Comparison of ENCODE assay signal across 24 cellular contexts in genomic region chr2:175175320-175175719, GRCh38. TPM values are rescaled to one million over a fixed set of nuclear protein-coding genes. Genes with fewer than 3 reads are reported as not detected.
A peak's percentile ranks its signal among the peaks of the same experiment; 100 is the strongest.
DNase-seq lines count a peak whose midpoint lies in the region; ATAC-seq, FAIRE-seq and TF ChIP-seq lines count a peak whose summit lies in the region.
"Had no signal": no experiment of that assay in that cellular context is flagged by ENCODE, and none has a peak within 500 bp of the region (broad histone marks: within the 10 kb centered on the region; RNA-seq: fewer than 3 reads in every experiment).

No MANE protein-coding gene starts in this region.

- intact Hi-C loops in PC-9 (cut with micrococcal nuclease; ENCODE audit: unreplicated experiment) (no loop called here), K562 (cut with micrococcal nuclease) (no loop called here), body of pancreas (cut with DNase I) (no loop called here), lower leg skin (cut with DNase I; ENCODE audit: low total_unique reads) (no loop called here)

- H3K79me2 ChIP-seq in PC-9 (ENCODE audit: low read depth) (peaks cover 35% of the 10 kb centered on the region), K562 (ENCODE audit: control insufficient read depth, insufficient read depth, low read length) (peaks cover 48% of the 10 kb centered on the region)

- ATAC-seq in K562 (peak; percentile 59), body of pancreas (no peak)
- ATAC-seq: Right ventricle myocardium inferior had no signal

- peak overlapping the region; percentile 15 for H3K27ac Mint-ChIP-seq in activated T-cell treated with anti-CD3 and anti-CD28 coated beads, Interleukin-2, amount 50 U/mL, for 24 hours

- no peaks in the 10 kb centered on the region for H3K9me3 Mint-ChIP-seq in activated T-cell treated with anti-CD3 and anti-CD28 coated beads, Interleukin-2, amount 50 U/mL, for 24 hours
- H3K9me3 Mint-ChIP-seq: CD8-positive, alpha-beta memory T cell had no signal

- H3K27me3 ChIP-seq in PC-9 (ENCODE audit: insufficient read depth, low read depth) (no peaks in the 10 kb centered on the region), K562 (ENCODE audit: control insufficient read depth in 2 of 2, insufficient read depth in 2 of 2, low read length in 2 of 2) (no peaks in the 10 kb centered on the region), body of pancreas (no peaks in the 10 kb centered on the region)

- H3K36me3 ChIP-seq in PC-9 (ENCODE audit: low read depth) (peaks cover 41% of the 10 kb centered on the region), K562 (ENCODE audit: control insufficient read depth, insufficient read depth, low read length) (peaks cover 68% of the 10 kb centered on the region), body of pancreas (replicated peaks in 1 of 2; ENCODE audit: insufficient read depth in 1 of 2, low read depth in 2 of 2) (peaks cover 0 to 4% of the 10 kb centered on the region in 2 donors)

- H3K9me2 ChIP-seq in PC-9 (ENCODE audit: insufficient read depth) = no peaks in the 10 kb centered on the region
- H3K9me2 ChIP-seq: SK-N-SH had no signal

- no peak overlapping the region for H3K4me3 Mint-ChIP-seq in activated T-cell treated with anti-CD3 and anti-CD28 coated beads, Interleukin-2, amount 50 U/mL, for 24 hours
- H3K4me3 Mint-ChIP-seq: CD8-positive, alpha-beta memory T cell had no signal

- H3K4me1 ChIP-seq in PC-9 (replicated peaks; ENCODE audit: insufficient read depth) (peaks cover 42% of the 10 kb centered on the region), K562 (replicated peaks in 1 of 2; ENCODE audit: control insufficient read depth in 2 of 2, insufficient read depth in 2 of 2, low read length in 2 of 2) (peaks cover 4 to 27% of the 10 kb centered on the region in 2 experiments; a peak in 4 of 5 replicates), body of pancreas (peaks cover 14% of the 10 kb centered on the region)

- BruUV-seq in PC-9 (replicated peaks; lab: Mats Ljungman, UMichigan) = no TSS peak
- no TSS peak for BruUV-seq in K562 (replicated peaks; lab: Mats Ljungman, UMichigan)

- H3K9me1 ChIP-seq in K562 (ENCODE audit: control insufficient read depth, insufficient read depth, low read length) = no peaks in the 10 kb centered on the region

- in situ Hi-C loops in K562 (cut with MboI) = no loop called here

- peaks cover 78% of the 10 kb centered on the region for H3K36me3 Mint-ChIP-seq in activated T-cell treated with anti-CD3 and anti-CD28 coated beads, Interleukin-2, amount 50 U/mL, for 24 hours (ENCODE audit: low read depth)

- H3K27ac ChIP-seq in C4-2B (no peak overlapping the region), PC-9 (peak overlapping the region; percentile 5; the same call in 1 of the 2 replicates), K562 (ENCODE audit: extremely low read depth, low read depth, low read length) (peak overlapping the region; percentile 2; the same call in 1 of the 3 replicates), body of pancreas (no peak overlapping the region)
- H3K27ac ChIP-seq: HL-60 had no signal

- FAIRE-seq in K562 (lab: Jason Lieb, UNC) = no peak
- FAIRE-seq: RCC 7860 had no signal

- peak overlapping the region; percentile 15 for H3K4me2 ChIP-seq in PC-9
- H3K4me2 ChIP-seq in K562 (ENCODE audit: insufficient read depth, low read length) = no peak overlapping the region
- H3K4me2 ChIP-seq: SK-N-SH had no signal

- TF ChIP-seq EP300 in K562 (IDR thresholded peaks at IDR 0.05; ENCODE audit: low read length) = no peak

- H3K9me3 ChIP-seq in PC-9 (ENCODE audit: insufficient read depth, low read depth) (no peaks in the 10 kb centered on the region), K562 (replicated peaks; ENCODE audit: control insufficient read depth, insufficient read depth, low read depth, low read length) (no peaks in the 10 kb centered on the region), body of pancreas (no peaks in the 10 kb centered on the region)
- H3K9me3 ChIP-seq: SK-N-SH had no signal

- H3K4me3 ChIP-seq in PC-9 (no peak overlapping the region), K562 (no peak overlapping the region), body of pancreas (no peak overlapping the region), lower leg skin (ENCODE audit: low read depth, poor library complexity, severe bottlenecking) (no peak overlapping the region)

- TF ChIP-seq POLR2A in K562 (conservative IDR thresholded peaks at IDR 0.05) = peak; percentile 53; the same call in 1 of the 2 replicates
- no peak for TF ChIP-seq POLR2A in body of pancreas (IDR thresholded peaks at IDR 0.05)
- no peak for TF ChIP-seq POLR2A in lower leg skin (IDR thresholded peaks at IDR 0.05)

- H3K9ac ChIP-seq in K562 (ENCODE audit: insufficient read depth in 1 of 2, low read depth in 2 of 2, low read length in 2 of 2) = no peak overlapping the region
- H3K9ac ChIP-seq: SK-N-SH had no signal

- POLR2A ChIA-PET in PC-9 (lab: Charles Lee; ENCODE audit: unreplicated experiment) (no interaction called here), K562 (lab: Yijun Ruan, JAX) (interaction anchor here (1.0 to 5.3 kb wide), 5 partner anchors 9 to 26 kb away, joined by 3 to 28 read pairs (median 4); no protein-coding TSS in a partner anchor)

- H4K20me1 ChIP-seq in PC-9 (ENCODE audit: insufficient read depth) (peaks cover 16% of the 10 kb centered on the region; the same call in 1 of the 2 replicates), K562 (replicated peaks; ENCODE audit: control insufficient read depth, insufficient read depth, low read length) (no peaks in the 10 kb centered on the region)

- H3F3A ChIP-seq in PC-9 (ENCODE audit: insufficient read depth, low read depth) = peaks cover 51% of the 10 kb centered on the region

- no peak for DNase-seq in activated T-cell treated with anti-CD3 and anti-CD28 coated beads, Interleukin-2, amount 50 U/mL, for 24 hours
- no peak for DNase-seq in activated T-cell treated with anti-CD3 and anti-CD28 coated beads for 4 hours
- DNase-seq in PC-9 = no peak
- DNase-seq in K562 (ENCODE audit: extremely low read depth in 1 of 4, low spot score in 3 of 4) = no peak
- DNase-seq in body of pancreas = no peak
- no peak for DNase-seq in lower leg skin (ENCODE audit: low spot score in 2 of 2)
- no peak for DNase-seq in NK-92 (lab: John Stamatoyannopoulos, UW; ENCODE audit: unreplicated experiment)
- DNase-seq: 8988T; AML-193; C1 segment of cervical spinal cord; CD8-positive, alpha-beta memory T cell; DMS79; H7; KG1; NCI-H1092 treated with DMSO at 0.1 percent for 48 hours; NCI-H1436 treated with DMSO at 0.1 percent for 48 hours; NCI-H1930; NCI-H510A; NK-92 treated with Interleukin-12 subunit alpha and Interleukin-12 subunit beta, amount 100 ng/mL, for 24 hours; SK-N-SH had no signal

- 35% methylated on average over 2 of the region's 2 CpGs for WGBS in K562 (ENCODE audit: insufficient coverage, low coverage, missing lambda C conversion rate)
- 72 to 83% methylated on average over 2 of the region's 2 CpGs for WGBS in body of pancreas, 2 donors
- WGBS in lower leg skin, 2 donors = 75 to 86% methylated on average over 2 of the region's 2 CpGs

- CTCF ChIA-PET in PC-9 (lab: Charles Lee) = no interaction called here
- CTCF ChIA-PET in K562 (lab: Yijun Ruan, JAX; ENCODE audit: low intra/inter-chr PET ratio) = no interaction called here

- H3K4me1 Mint-ChIP-seq in activated T-cell treated with anti-CD3 and anti-CD28 coated beads, Interleukin-2, amount 50 U/mL, for 24 hours (ENCODE audit: low read depth) = peaks cover 45% of the 10 kb centered on the region

- 0 out of 2 replicates have a peak, but pooled peaks have one; percentile 4 for TF ChIP-seq CTCF in C4-2B (conservative IDR thresholded peaks at IDR 0.05)
- TF ChIP-seq CTCF in PC-9 (conservative IDR thresholded peaks at IDR 0.05) = no peak
- no peak; a peak in 1 of 6 replicates for TF ChIP-seq CTCF in K562 (IDR thresholded peaks at IDR 0.05 in 2 of 3, conservative IDR thresholded peaks at IDR 0.05 in 1 of 3; ENCODE audit: insufficient read depth in 2 of 3, low read depth in 1 of 3, low read length in 3 of 3)
- TF ChIP-seq CTCF in body of pancreas (IDR thresholded peaks at IDR 0.05) = no peak
- no peak for TF ChIP-seq CTCF in lower leg skin (IDR thresholded peaks at IDR 0.05)

- H2AFZ ChIP-seq in PC-9 (no peak overlapping the region), K562 (ENCODE audit: low read depth, low read length) (no peak overlapping the region)

- TF ChIP-seq RAD21 in K562 (CRISPR knock-in tag; conservative IDR thresholded peaks at IDR 0.05 in 1 of 2, IDR thresholded peaks at IDR 0.05 in 1 of 2) = no peak

- H3K27me3 Mint-ChIP-seq in activated T-cell treated with anti-CD3 and anti-CD28 coated beads, Interleukin-2, amount 50 U/mL, for 24 hours = no peaks in the 10 kb centered on the region
- H3K27me3 Mint-ChIP-seq: CD8-positive, alpha-beta memory T cell had no signal

RNA-seq across cellular contexts. Expression of gene ATP5MC3, which starts 6.2 kb away (rescaled TPM):
- total RNA-seq in PC-9 (2021) (450 and 528 TPM in 2 replicates), K562 (2014; rRNA removed) (423 and 490 TPM in 2 replicates), K562 (2014; rRNA removed; fragmentation: Illumina TruSeq; extraction: Trizol) (861 and 911 TPM in 2 replicates), K562 (2015; rRNA removed; fragmentation: Illumina TruSeq; extraction: Trizol) (903 and 937 TPM in 2 replicates), K562 (2021) (1,012 and 1,047 TPM in 2 replicates), body of pancreas (10 to 100 TPM; 43.3 to 51.1 TPM), lower leg skin (100 to 1,000 TPM in 2 of 4 donors, 10 to 100 TPM in 2; 62.7 to 170 (median 105) TPM)
- total RNA-seq in K562 (2011; cell fraction: chromatin; rRNA removed; ENCODE audit: low replicate concordance) = 119 and 169 TPM in 2 replicates
- 177 TPM in 2 replicates for total RNA-seq in K562 (2011; cell fraction: nucleolus; rRNA removed)
- 238 and 310 TPM in 2 replicates for total RNA-seq in K562 (2011; cell fraction: nucleoplasm; rRNA removed)
- polyA plus RNA-seq in K562 (2011; rRNA removed) (1,955 and 2,565 TPM in 2 replicates), K562 (2014; fragmentation: Illumina TruSeq; extraction: Trizol) (739 and 828 TPM in 2 replicates), K562 (2014; fragmentation: Nextera tagmentation; extraction: Ambion mirVana) (1,000 to 10,000 TPM; 1,166 to 1,324 TPM), K562 (2014; rRNA removed) (1,049 and 1,136 TPM in 2 replicates)
- polyA plus RNA-seq in K562 (2011; cell fraction: cytosol; rRNA removed) = 1,526 and 2,318 TPM in 2 replicates
- polyA plus RNA-seq in K562 (2011; cell fraction: nucleus; rRNA removed) = 453 and 732 TPM in 2 replicates
- 769 and 1,624 TPM in 2 replicates for polyA plus RNA-seq in K562 (2012)
- polyA minus RNA-seq in K562 (2011; rRNA and poly(A)+ RNA removed) = 723 and 830 TPM in 2 replicates
- 258 and 278 TPM in 2 replicates for polyA minus RNA-seq in K562 (2011; cell fraction: cytosol; rRNA and poly(A)+ RNA removed)
- 92.5 and 176 TPM in 2 replicates for polyA minus RNA-seq in K562 (2011; cell fraction: nucleus; rRNA and poly(A)+ RNA removed)

RNA-seq across cellular contexts. Expression of gene ATF2, which starts 7.3 kb away (rescaled TPM):
- total RNA-seq in PC-9 (2021) (80.9 and 94.5 TPM in 2 replicates), K562 (2014; rRNA removed) (26.2 and 28.0 TPM in 2 replicates), K562 (2014; rRNA removed; fragmentation: Illumina TruSeq; extraction: Trizol) (60.5 and 65.4 TPM in 2 replicates), K562 (2015; rRNA removed; fragmentation: Illumina TruSeq; extraction: Trizol) (65.6 and 71.6 TPM in 2 replicates), K562 (2021) (45.9 and 52.9 TPM in 2 replicates), body of pancreas (10 to 100 TPM; 24.6 to 48.1 TPM), lower leg skin (10 to 100 TPM; 19.1 to 24.5 (median 21.5) TPM)
- total RNA-seq in K562 (2011; cell fraction: chromatin; rRNA removed; ENCODE audit: low replicate concordance) = 149 and 280 TPM in 2 replicates
- 69.7 and 96.6 TPM in 2 replicates for total RNA-seq in K562 (2011; cell fraction: nucleolus; rRNA removed)
- 106 and 153 TPM in 2 replicates for total RNA-seq in K562 (2011; cell fraction: nucleoplasm; rRNA removed)
- polyA plus RNA-seq in K562 (2011; rRNA removed) (111 and 113 TPM in 2 replicates), K562 (2014; fragmentation: Illumina TruSeq; extraction: Trizol) (47.0 and 59.0 TPM in 2 replicates), K562 (2014; fragmentation: Nextera tagmentation; extraction: Ambion mirVana) (10 to 100 TPM; 24.2 to 33.3 TPM), K562 (2014; rRNA removed) (30.6 and 32.2 TPM in 2 replicates)
- 63.7 and 80.3 TPM in 2 replicates for polyA plus RNA-seq in K562 (2011; cell fraction: cytosol; rRNA removed)
- polyA plus RNA-seq in K562 (2011; cell fraction: nucleus; rRNA removed) = 91.0 and 105 TPM in 2 replicates
- polyA plus RNA-seq in K562 (2012) = 29.7 and 32.5 TPM in 2 replicates
- 191 and 199 TPM in 2 replicates for polyA minus RNA-seq in K562 (2011; rRNA and poly(A)+ RNA removed)
- polyA minus RNA-seq in K562 (2011; cell fraction: cytosol; rRNA and poly(A)+ RNA removed) = 56.7 and 60.6 TPM in 2 replicates
- polyA minus RNA-seq in K562 (2011; cell fraction: nucleus; rRNA and poly(A)+ RNA removed) = 115 and 192 TPM in 2 replicates

Comparison
In these comparisons a context has a peak if more than half of its experiments do, and no peak if none do; other contexts are left out.
1. H3K27ac ChIP-seq: peak in PC-9 (single experiment) and K562 (single experiment); none in C4-2B (single experiment) and body of pancreas (0 of 4).